21 cellular contexts compared by ENCODE assay signal in genomic region chr21:14752006-14752909, GRCh38.
"Had no signal": no experiment of that assay in that cellular context is flagged by ENCODE, and none has a peak within 500 bp of the region (broad histone marks: within the 10 kb centered on the region; RNA-seq: fewer than 3 reads in every experiment).

No MANE protein-coding gene starts in this region.

- H3K4me2 ChIP-seq: neural progenitor cell had no signal

- H3K4me1 ChIP-seq: gastroesophageal sphincter, neural progenitor cell, right atrium auricular region, upper lobe of right lung had no signal

- H3K9ac ChIP-seq: neural progenitor cell had no signal

- H3K36me3 ChIP-seq: brain microvascular endothelial cell, gastroesophageal sphincter, heart left ventricle, neural progenitor cell, right atrium auricular region, thoracic aorta, upper lobe of right lung had no signal

- ATAC-seq: activated CD4-positive, CD25-positive, alpha-beta regulatory T cell treated with anti-CD3 and anti-CD28 coated beads, Interleukin-2, amount 50 U/mL, for 24 hours; esophagus mucosa; gastroesophageal sphincter; heart left ventricle; left ventricle myocardium superior; naive thymus-derived CD4-positive, alpha-beta T cell; upper lobe of right lung had no signal

- H2AFZ ChIP-seq: neural progenitor cell had no signal

- H3K9me3 ChIP-seq: gastroesophageal sphincter, right atrium auricular region, thoracic aorta, upper lobe of right lung had no signal

- DNase-seq: activated CD4-positive, alpha-beta T cell treated with anti-CD3 and anti-CD28 coated beads, Interleukin-2, amount 50 U/mL, for 1 hour; activated CD8-positive, alpha-beta memory T cell treated with anti-CD3 and anti-CD28 coated beads, Interleukin-2, amount 50 U/mL, for 4 hours; activated effector memory CD4-positive, alpha-beta T cell treated with anti-CD3 and anti-CD28 coated beads, Interleukin-2, amount 50 U/mL, for 16 hours; activated naive CD4-positive, alpha-beta T cell treated with anti-CD3 and anti-CD28 coated beads, Interleukin-2, amount 50 U/mL, for 16 hours; activated T-cell treated with anti-CD3 and anti-CD28 coated beads, Interleukin-2, amount 50 U/mL, for 48 hours; aorta; brain microvascular endothelial cell; central memory CD4-positive, alpha-beta T cell; dorsolateral prefrontal cortex; heart left ventricle; kidney glomerular epithelial cell; left ventricle myocardium superior; naive thymus-derived CD4-positive, alpha-beta T cell; T-helper 9 cell; upper lobe of right lung had no signal

- H3K4me3 ChIP-seq: dorsolateral prefrontal cortex, gastroesophageal sphincter, heart left ventricle, neural progenitor cell, right atrium auricular region, thoracic aorta, upper lobe of right lung had no signal

- H3K27me3 ChIP-seq: brain microvascular endothelial cell, dorsolateral prefrontal cortex, gastroesophageal sphincter, neural progenitor cell, right atrium auricular region, upper lobe of right lung had no signal
